1 cellular context compared by ENCODE assay signal in the genomic region with DNA sequence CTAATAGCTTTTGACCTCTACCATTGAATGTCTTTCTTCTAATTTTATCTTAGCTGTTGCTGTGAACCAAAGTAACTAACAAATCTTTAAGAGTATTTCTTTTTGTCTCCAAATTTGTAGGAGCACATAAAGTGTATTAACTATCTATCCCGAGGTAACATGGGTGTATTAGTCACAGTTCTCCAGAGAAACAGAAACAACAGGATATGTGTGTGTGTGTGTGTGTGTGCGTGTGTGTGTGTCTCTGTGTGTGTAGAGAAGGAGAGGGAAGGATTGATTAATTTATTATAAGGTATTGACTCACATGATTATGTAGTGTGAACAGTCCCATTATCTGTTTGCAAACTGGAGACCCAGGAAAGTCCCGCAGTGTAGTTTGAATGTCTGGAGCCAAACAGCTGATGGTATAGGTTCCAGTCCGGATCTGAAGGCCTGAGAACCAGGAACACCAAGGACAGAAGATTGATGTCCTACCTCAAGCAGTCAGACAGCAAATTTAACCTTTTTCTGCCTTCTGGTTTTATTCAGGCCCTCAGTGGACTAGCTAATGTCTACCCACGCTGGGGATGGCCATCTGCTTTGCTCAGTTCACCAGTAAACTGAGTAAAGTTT.
TF ChIP-seq lines count a peak whose summit lies in the region.

No MANE protein-coding gene starts in this region.

TF ChIP-seq in GM23338, 12 proteins besides CTCF, POLR2A, EP300 and RAD21 (continued from another document):
- TF ChIP-seq, protein P1, sequence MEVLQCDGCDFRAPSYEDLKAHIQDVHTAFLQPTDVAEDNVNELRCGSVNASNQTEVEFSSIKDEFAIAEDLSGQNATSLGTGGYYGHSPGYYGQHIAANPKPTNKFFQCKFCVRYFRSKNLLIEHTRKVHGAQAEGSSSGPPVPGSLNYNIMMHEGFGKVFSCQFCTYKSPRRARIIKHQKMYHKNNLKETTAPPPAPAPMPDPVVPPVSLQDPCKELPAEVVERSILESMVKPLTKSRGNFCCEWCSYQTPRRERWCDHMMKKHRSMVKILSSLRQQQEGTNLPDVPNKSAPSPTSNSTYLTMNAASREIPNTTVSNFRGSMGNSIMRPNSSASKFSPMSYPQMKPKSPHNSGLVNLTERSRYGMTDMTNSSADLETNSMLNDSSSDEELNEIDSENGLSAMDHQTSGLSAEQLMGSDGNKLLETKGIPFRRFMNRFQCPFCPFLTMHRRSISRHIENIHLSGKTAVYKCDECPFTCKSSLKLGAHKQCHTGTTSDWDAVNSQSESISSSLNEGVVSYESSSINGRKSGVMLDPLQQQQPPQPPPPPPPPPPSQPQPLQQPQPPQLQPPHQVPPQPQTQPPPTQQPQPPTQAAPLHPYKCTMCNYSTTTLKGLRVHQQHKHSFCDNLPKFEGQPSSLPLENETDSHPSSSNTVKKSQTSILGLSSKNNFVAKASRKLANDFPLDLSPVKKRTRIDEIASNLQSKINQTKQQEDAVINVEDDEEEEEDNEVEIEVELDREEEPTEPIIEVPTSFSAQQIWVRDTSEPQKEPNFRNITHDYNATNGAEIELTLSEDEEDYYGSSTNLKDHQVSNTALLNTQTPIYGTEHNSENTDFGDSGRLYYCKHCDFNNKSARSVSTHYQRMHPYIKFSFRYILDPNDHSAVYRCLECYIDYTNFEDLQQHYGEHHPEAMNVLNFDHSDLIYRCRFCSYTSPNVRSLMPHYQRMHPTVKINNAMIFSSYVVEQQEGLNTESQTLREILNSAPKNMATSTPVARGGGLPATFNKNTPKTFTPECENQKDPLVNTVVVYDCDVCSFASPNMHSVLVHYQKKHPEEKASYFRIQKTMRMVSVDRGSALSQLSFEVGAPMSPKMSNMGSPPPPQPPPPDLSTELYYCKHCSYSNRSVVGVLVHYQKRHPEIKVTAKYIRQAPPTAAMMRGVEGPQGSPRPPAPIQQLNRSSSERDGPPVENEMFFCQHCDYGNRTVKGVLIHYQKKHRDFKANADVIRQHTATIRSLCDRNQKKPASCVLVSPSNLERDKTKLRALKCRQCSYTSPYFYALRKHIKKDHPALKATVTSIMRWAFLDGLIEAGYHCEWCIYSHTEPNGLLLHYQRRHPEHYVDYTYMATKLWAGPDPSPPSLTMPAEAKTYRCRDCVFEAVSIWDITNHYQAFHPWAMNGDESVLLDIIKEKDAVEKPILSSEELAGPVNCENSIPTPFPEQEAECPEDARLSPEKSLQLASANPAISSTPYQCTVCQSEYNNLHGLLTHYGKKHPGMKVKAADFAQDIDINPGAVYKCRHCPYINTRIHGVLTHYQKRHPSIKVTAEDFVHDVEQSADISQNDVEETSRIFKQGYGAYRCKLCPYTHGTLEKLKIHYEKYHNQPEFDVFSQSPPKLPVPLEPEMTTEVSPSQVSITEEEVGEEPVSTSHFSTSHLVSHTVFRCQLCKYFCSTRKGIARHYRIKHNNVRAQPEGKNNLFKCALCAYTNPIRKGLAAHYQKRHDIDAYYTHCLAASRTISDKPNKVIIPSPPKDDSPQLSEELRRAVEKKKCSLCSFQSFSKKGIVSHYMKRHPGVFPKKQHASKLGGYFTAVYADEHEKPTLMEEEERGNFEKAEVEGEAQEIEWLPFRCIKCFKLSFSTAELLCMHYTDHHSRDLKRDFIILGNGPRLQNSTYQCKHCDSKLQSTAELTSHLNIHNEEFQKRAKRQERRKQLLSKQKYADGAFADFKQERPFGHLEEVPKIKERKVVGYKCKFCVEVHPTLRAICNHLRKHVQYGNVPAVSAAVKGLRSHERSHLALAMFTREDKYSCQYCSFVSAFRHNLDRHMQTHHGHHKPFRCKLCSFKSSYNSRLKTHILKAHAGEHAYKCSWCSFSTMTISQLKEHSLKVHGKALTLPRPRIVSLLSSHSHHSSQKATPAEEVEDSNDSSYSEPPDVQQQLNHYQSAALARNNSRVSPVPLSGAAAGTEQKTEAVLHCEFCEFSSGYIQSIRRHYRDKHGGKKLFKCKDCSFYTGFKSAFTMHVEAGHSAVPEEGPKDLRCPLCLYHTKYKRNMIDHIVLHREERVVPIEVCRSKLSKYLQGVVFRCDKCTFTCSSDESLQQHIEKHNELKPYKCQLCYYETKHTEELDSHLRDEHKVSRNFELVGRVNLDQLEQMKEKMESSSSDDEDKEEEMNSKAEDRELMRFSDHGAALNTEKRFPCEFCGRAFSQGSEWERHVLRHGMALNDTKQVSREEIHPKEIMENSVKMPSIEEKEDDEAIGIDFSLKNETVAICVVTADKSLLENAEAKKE (CRISPR knock-in tag; IDR thresholded peaks at IDR 0.05) = no peak
- no peak for TF ChIP-seq STAT1 (IDR thresholded peaks at IDR 0.05; ENCODE audit: unreplicated experiment)
- TF ChIP-seq, protein P2, sequence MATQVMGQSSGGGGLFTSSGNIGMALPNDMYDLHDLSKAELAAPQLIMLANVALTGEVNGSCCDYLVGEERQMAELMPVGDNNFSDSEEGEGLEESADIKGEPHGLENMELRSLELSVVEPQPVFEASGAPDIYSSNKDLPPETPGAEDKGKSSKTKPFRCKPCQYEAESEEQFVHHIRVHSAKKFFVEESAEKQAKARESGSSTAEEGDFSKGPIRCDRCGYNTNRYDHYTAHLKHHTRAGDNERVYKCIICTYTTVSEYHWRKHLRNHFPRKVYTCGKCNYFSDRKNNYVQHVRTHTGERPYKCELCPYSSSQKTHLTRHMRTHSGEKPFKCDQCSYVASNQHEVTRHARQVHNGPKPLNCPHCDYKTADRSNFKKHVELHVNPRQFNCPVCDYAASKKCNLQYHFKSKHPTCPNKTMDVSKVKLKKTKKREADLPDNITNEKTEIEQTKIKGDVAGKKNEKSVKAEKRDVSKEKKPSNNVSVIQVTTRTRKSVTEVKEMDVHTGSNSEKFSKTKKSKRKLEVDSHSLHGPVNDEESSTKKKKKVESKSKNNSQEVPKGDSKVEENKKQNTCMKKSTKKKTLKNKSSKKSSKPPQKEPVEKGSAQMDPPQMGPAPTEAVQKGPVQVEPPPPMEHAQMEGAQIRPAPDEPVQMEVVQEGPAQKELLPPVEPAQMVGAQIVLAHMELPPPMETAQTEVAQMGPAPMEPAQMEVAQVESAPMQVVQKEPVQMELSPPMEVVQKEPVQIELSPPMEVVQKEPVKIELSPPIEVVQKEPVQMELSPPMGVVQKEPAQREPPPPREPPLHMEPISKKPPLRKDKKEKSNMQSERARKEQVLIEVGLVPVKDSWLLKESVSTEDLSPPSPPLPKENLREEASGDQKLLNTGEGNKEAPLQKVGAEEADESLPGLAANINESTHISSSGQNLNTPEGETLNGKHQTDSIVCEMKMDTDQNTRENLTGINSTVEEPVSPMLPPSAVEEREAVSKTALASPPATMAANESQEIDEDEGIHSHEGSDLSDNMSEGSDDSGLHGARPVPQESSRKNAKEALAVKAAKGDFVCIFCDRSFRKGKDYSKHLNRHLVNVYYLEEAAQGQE (IDR thresholded peaks at IDR 0.05; ENCODE audit: unreplicated experiment) = no peak
- no peak for TF ChIP-seq EZH2 (IDR thresholded peaks at IDR 0.05; ENCODE audit: low read depth, unreplicated experiment)
- no peak for TF ChIP-seq JUNB (IDR thresholded peaks at IDR 0.05; ENCODE audit: unreplicated experiment)
- TF ChIP-seq EZH2phosphoT487 (IDR thresholded peaks at IDR 0.05; ENCODE audit: unreplicated experiment) = no peak
- no peak for TF ChIP-seq ZNF331 (CRISPR knock-in tag; IDR thresholded peaks at IDR 0.05; ENCODE audit: low read depth)
- TF ChIP-seq, protein P3, sequence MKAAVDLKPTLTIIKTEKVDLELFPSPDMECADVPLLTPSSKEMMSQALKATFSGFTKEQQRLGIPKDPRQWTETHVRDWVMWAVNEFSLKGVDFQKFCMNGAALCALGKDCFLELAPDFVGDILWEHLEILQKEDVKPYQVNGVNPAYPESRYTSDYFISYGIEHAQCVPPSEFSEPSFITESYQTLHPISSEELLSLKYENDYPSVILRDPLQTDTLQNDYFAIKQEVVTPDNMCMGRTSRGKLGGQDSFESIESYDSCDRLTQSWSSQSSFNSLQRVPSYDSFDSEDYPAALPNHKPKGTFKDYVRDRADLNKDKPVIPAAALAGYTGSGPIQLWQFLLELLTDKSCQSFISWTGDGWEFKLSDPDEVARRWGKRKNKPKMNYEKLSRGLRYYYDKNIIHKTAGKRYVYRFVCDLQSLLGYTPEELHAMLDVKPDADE (IDR thresholded peaks at IDR 0.05) = no peak
